In genomic region chr9:136411358-136411757, GRCh38 we compare ENCODE assay signal across 9 cellular contexts. TPM values are rescaled to one million over a fixed set of nuclear protein-coding genes. Genes with fewer than 3 reads are reported as not detected.
DNase-seq lines count a peak whose midpoint lies in the region; ATAC-seq and TF ChIP-seq lines count a peak whose summit lies in the region.
"Had no signal": no experiment of that assay in that cellular context is flagged by ENCODE, and none has a peak within 500 bp of the region (broad histone marks: within the 10 kb centered on the region; RNA-seq: fewer than 3 reads in every experiment).

No MANE protein-coding gene starts in this region.

- H3K27me3 Mint-ChIP-seq in T-cell = no peaks in the 10 kb centered on the region

- no peak for DNase-seq in T-cell
- DNase-seq in fibroblast of villous mesenchyme (ENCODE audit: low read depth) = no peak
- DNase-seq in skeletal muscle cell (ENCODE audit: low read depth) = no peak
- no peak for DNase-seq in stimulated activated CD4-positive, alpha-beta T cell treated with anti-CD3 and anti-CD28 coated beads, Interleukin-1b, Interleukin-23, amount 100 ng/mL, for 48 hours
- no peak for DNase-seq in epidermal melanocyte (ENCODE audit: insufficient read length, low spot score)
- no peak for DNase-seq in NCI-H2227 treated with DMSO at 0.1 percent for 48 hours (lab: John Stamatoyannopoulos, UW)
- DNase-seq in OCI-M2 (lab: John Stamatoyannopoulos, UW; ENCODE audit: unreplicated experiment) = no peak
- DNase-seq: occipital lobe had no signal

- H3K4me3 Mint-ChIP-seq in T-cell = peak overlapping the region; percentile 86 to 89 (median 87)

- ATAC-seq in T-cell (replicated peaks in 1 of 4) = no peak

- H3K27ac Mint-ChIP-seq in T-cell = peak overlapping the region; percentile 85 to 87

- no peak for TF ChIP-seq CTCF in GM12875 (IDR thresholded peaks at IDR 0.05; ENCODE audit: borderline replicate concordance, insufficient read depth, low read depth, low read length)
- no peak for TF ChIP-seq CTCF in fibroblast of villous mesenchyme (IDR thresholded peaks at IDR 0.05; ENCODE audit: insufficient read depth, low read depth, low read length)

- POLR2A ChIA-PET in T-cell (lab: Charles Lee) = interaction anchor here in 1 of 2 donors (0.9 kb wide), 1 partner anchor 11 kb away, joined by 3 read pairs; no protein-coding TSS in a partner anchor

- H3K4me3 ChIP-seq in GM12875 (ENCODE audit: low read depth, low read length) (peak overlapping the region; percentile 90), fibroblast of villous mesenchyme (ENCODE audit: low read depth, low read length) (peak overlapping the region; percentile 98), skeletal muscle cell (ENCODE audit: low read depth, low read length) (peak overlapping the region; percentile 90)

- H3K36me3 Mint-ChIP-seq in T-cell = peaks cover 34% of the 10 kb centered on the region

- CTCF ChIA-PET in T-cell (lab: Charles Lee) = no interaction called here

- H3K9me3 Mint-ChIP-seq in T-cell = no peaks in the 10 kb centered on the region

- H3K4me1 Mint-ChIP-seq in T-cell = peaks cover 35 to 42% (median 40%) of the 10 kb centered on the region in 3 donors

RNA-seq across cellular contexts. Expression of gene PMPCA, which starts 0.9 kb away (rescaled TPM):
- total RNA-seq in T-cell = 10 to 100 TPM; 55.8 to 81.9 (median 65.7) TPM
- total RNA-seq in fibroblast of villous mesenchyme = 45.1 and 48.8 TPM in 2 replicates

RNA-seq across cellular contexts. Expression of gene ENTR1, which starts 0.9 kb away (rescaled TPM):
- 100 to 1,000 TPM in 1 of 5 donors, 10 to 100 TPM in 4; 57.7 to 103 (median 95.6) TPM for total RNA-seq in T-cell
- total RNA-seq in fibroblast of villous mesenchyme = 34.5 and 40.3 TPM in 2 replicates

RNA-seq across cellular contexts. Expression of gene SNAPC4, which starts 11.4 kb away (rescaled TPM):
- total RNA-seq in T-cell = 10 to 100 TPM; 10.5 to 15.7 (median 13.3) TPM
- total RNA-seq in fibroblast of villous mesenchyme = 9.0 and 11.7 TPM in 2 replicates

RNA-seq across cellular contexts. Expression of gene INPP5E, which starts 28.3 kb away (rescaled TPM):
- total RNA-seq in T-cell = 10 to 100 TPM; 16.5 to 35.5 (median 31.8) TPM
- 8.2 and 9.3 TPM in 2 replicates for total RNA-seq in fibroblast of villous mesenchyme

RNA-seq across cellular contexts. Expression of gene CARD9, which starts 37.9 kb away (rescaled TPM):
- 1 to 10 TPM in 1 of 5 donors, under 1 TPM in 4; 0.43 to 1.4 (median 0.76) TPM for total RNA-seq in T-cell
- 14.7 and 20.0 TPM in 2 replicates for total RNA-seq in fibroblast of villous mesenchyme
